In genomic region chr6:54715990-54716389, GRCh38 we compare ENCODE assay signal across 27 cellular contexts.
"Had no signal": no experiment of that assay in that cellular context is flagged by ENCODE, and none has a peak within 500 bp of the region (broad histone marks: within the 10 kb centered on the region; RNA-seq: fewer than 3 reads in every experiment).

No MANE protein-coding gene starts in this region.

- H3K36me3 Mint-ChIP-seq: naive thymus-derived CD4-positive, alpha-beta T cell; stimulated activated naive B cell treated with anti-CD40 and anti-IgM and Interleukin-4, amounts not matched to agents 10 μg/mL and 1 μg/mL and 100 μg/mL, for 72 hours had no signal

- H3K27me3 ChIP-seq: dorsolateral prefrontal cortex, gastrocnemius medialis, ovary, tibial nerve, vagina had no signal

- H3K4me1 Mint-ChIP-seq: naive thymus-derived CD4-positive, alpha-beta T cell; stimulated activated naive B cell treated with anti-CD40 and anti-IgM and Interleukin-4, amounts not matched to agents 10 μg/mL and 1 μg/mL and 100 μg/mL, for 72 hours had no signal

- H3K36me3 ChIP-seq: gastrocnemius medialis, left ventricle myocardium inferior, ovary, thoracic aorta, tibial nerve, vagina had no signal

- H3K4me3 ChIP-seq: dorsolateral prefrontal cortex, gastrocnemius medialis, left ventricle myocardium inferior, lung, ovary, psoas muscle, skin epidermis, thoracic aorta, tibial nerve, vagina had no signal

- H3K4me1 ChIP-seq: psoas muscle, vagina had no signal

- H3K4me3 Mint-ChIP-seq: naive thymus-derived CD4-positive, alpha-beta T cell; stimulated activated naive B cell treated with anti-CD40 and anti-IgM and Interleukin-4, amounts not matched to agents 10 μg/mL and 1 μg/mL and 100 μg/mL, for 72 hours; stimulated activated naive CD8-positive, alpha-beta T cell treated with anti-CD3 and anti-CD28 coated beads, Interleukin-15, Interleukin-2, amounts not matched to agents 100 ng/mL and 50 ng/mL, for 24 hours had no signal

- H3K9me3 ChIP-seq: gastrocnemius medialis, left ventricle myocardium inferior, ovary, psoas muscle, thoracic aorta, tibial nerve, vagina had no signal

- H3K9me3 Mint-ChIP-seq: stimulated activated naive B cell treated with anti-CD40 and anti-IgM and Interleukin-4, amounts not matched to agents 10 μg/mL and 1 μg/mL and 100 μg/mL, for 72 hours; stimulated activated naive CD8-positive, alpha-beta T cell treated with anti-CD3 and anti-CD28 coated beads, Interleukin-15, Interleukin-2, amounts not matched to agents 100 ng/mL and 50 ng/mL, for 24 hours had no signal

- ATAC-seq: esophagus mucosa; gastrocnemius medialis; left cardiac atrium; naive thymus-derived CD4-positive, alpha-beta T cell; psoas muscle; right cardiac atrium; stimulated activated naive B cell treated with anti-CD40 and anti-IgM and Interleukin-4, amounts not matched to agents 10 μg/mL and 1 μg/mL and 100 μg/mL, for 72 hours had no signal

- H3K27me3 Mint-ChIP-seq: naive thymus-derived CD4-positive, alpha-beta T cell; stimulated activated naive B cell treated with anti-CD40 and anti-IgM and Interleukin-4, amounts not matched to agents 10 μg/mL and 1 μg/mL and 100 μg/mL, for 72 hours; stimulated activated naive CD8-positive, alpha-beta T cell treated with anti-CD3 and anti-CD28 coated beads, Interleukin-15, Interleukin-2, amounts not matched to agents 100 ng/mL and 50 ng/mL, for 24 hours had no signal

- H3K27ac ChIP-seq: dorsolateral prefrontal cortex, epithelial cell of prostate, gastrocnemius medialis, left ventricle myocardium inferior, ovary, psoas muscle, skin epidermis, thoracic aorta, tibial nerve, vagina had no signal

- DNase-seq: dorsolateral prefrontal cortex; effector CD4-positive, alpha-beta T cell; foreskin fibroblast; gastrocnemius medialis; head of caudate nucleus; kidney; left cardiac atrium; left ventricle myocardium inferior; mesendoderm; midbrain; naive thymus-derived CD4-positive, alpha-beta T cell; occipital lobe; ovary; posterior cingulate gyrus; psoas muscle; right cardiac atrium; stimulated activated CD4-positive, alpha-beta T cell treated with anti-CD3 and anti-CD28 coated beads, Interleukin-15, amount 100 ng/mL, for 24 hours; stimulated activated CD4-positive, alpha-beta T cell treated with anti-CD3 and anti-CD28 coated beads, Interleukin-2, amount 100 ng/mL, for 48 hours; stimulated activated naive B cell treated with anti-CD40 and anti-IgM and Interleukin-4, amounts not matched to agents 10 μg/mL and 1 μg/mL and 100 μg/mL, for 72 hours had no signal

- H3K27ac Mint-ChIP-seq: naive thymus-derived CD4-positive, alpha-beta T cell; stimulated activated naive B cell treated with anti-CD40 and anti-IgM and Interleukin-4, amounts not matched to agents 10 μg/mL and 1 μg/mL and 100 μg/mL, for 72 hours; stimulated activated naive CD8-positive, alpha-beta T cell treated with anti-CD3 and anti-CD28 coated beads, Interleukin-15, Interleukin-2, amounts not matched to agents 100 ng/mL and 50 ng/mL, for 24 hours had no signal

- FAIRE-seq: kidney had no signal
